ENCODE assay signal across 8 cellular contexts in the genomic region with DNA sequence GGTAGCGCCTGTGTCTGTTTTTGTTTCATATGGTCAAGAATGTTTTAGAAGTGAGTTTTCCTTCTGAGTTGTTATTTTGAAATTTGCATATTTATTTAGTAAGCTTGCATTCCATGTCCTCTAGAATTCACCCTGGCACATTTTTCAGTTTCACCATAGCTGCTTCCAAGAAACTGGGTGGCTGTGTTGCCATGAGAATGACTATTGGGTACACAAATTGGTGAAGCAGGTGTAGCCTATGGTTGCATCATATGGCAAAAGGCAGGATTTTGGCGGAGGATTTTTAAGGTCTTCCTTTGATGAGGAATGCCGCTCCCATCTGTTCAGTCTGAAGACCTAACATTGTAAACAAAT. TPM values are rescaled to one million over a fixed set of nuclear protein-coding genes. Genes with fewer than 3 reads are reported as not detected.
DNase-seq lines count a peak whose midpoint lies in the region; ATAC-seq and TF ChIP-seq lines count a peak whose summit lies in the region.

No MANE protein-coding gene starts in this region.

- H3K4me1 ChIP-seq in Karpas-422 (ENCODE audit: low read length) (peaks cover 71% of the 10 kb centered on the region), mucosa of stomach (ENCODE audit: control insufficient read depth, insufficient read depth, low read length) (peaks cover 17% of the 10 kb centered on the region)

- H4K20me1 ChIP-seq in Karpas-422 (ENCODE audit: insufficient read depth, low read depth, low read length) = peaks cover 28% of the 10 kb centered on the region; the same call in 1 of the 2 replicates

- peaks cover 46% of the 10 kb centered on the region for H3K36me3 ChIP-seq in Karpas-422 (ENCODE audit: insufficient read depth, low read length)
- no peaks in the 10 kb centered on the region for H3K36me3 ChIP-seq in mucosa of stomach (ENCODE audit: control insufficient read depth, insufficient read depth, low read length)

- H2AFZ ChIP-seq in Karpas-422 (ENCODE audit: low read length) = no peak overlapping the region

- peaks cover 58% of the 10 kb centered on the region for H3K79me2 ChIP-seq in Karpas-422 (ENCODE audit: low read length)

- H3K27me3 ChIP-seq in AG04450 (ENCODE audit: control insufficient read depth, insufficient read depth, low read length) = no peaks in the 10 kb centered on the region
- H3K27me3 ChIP-seq in Karpas-422 (ENCODE audit: low read length) = no peaks in the 10 kb centered on the region
- no peaks in the 10 kb centered on the region for H3K27me3 ChIP-seq in mucosa of stomach (ENCODE audit: control insufficient read depth, insufficient read depth, low read length)

- ATAC-seq in HG02870 (IDR thresholded peaks at IDR 0.05; ENCODE audit: unreplicated experiment) (no peak), HG03342 (IDR thresholded peaks at IDR 0.05; ENCODE audit: unreplicated experiment) (no peak), HG03196 (IDR thresholded peaks at IDR 0.05; ENCODE audit: unreplicated experiment) (no peak), GM18498 (IDR thresholded peaks at IDR 0.05; ENCODE audit: unreplicated experiment) (no peak)

- DNase-seq in AG04450 (ENCODE audit: low read depth, low spot score) (no peak), Karpas-422 (peak; percentile 55), cardiac fibroblast (ENCODE audit: low read depth in 2 of 2) (peak in 1 of 2 donors; percentile 44)

- H3K9ac ChIP-seq in Karpas-422 (ENCODE audit: low read length) (peak overlapping the region; percentile 87), mucosa of stomach (ENCODE audit: low read length) (peak overlapping the region; percentile 99)

- CTCF ChIA-PET in AG04450 (lab: Charles Lee) = interaction anchor here (1.4 to 1.9 kb wide), 2 partner anchors 66 to 159 kb away, joined by 3 to 9 read pairs; a partner anchor contains a TSS

- POLR2A ChIA-PET in AG04450 (lab: Yijun Ruan, JAX) = interaction anchor here (0.7 to 3.3 kb wide), 6 partner anchors 10 to 106 kb away, joined by 3 to 25 read pairs (median 5); no protein-coding TSS in a partner anchor

- H3K4me2 ChIP-seq in Karpas-422 (ENCODE audit: low read depth, low read length, poor library complexity, severe bottlenecking) = peak overlapping the region; percentile 90

- no peaks in the 10 kb centered on the region for H3K9me2 ChIP-seq in Karpas-422 (replicated peaks; ENCODE audit: insufficient read depth, low read length)

- no peak for TF ChIP-seq CTCF in AG04450 (IDR thresholded peaks at IDR 0.05; ENCODE audit: low read depth, low read length)
- TF ChIP-seq CTCF in cardiac fibroblast (IDR thresholded peaks at IDR 0.05; ENCODE audit: low read depth, low read length) = no peak

- H3K9me3 ChIP-seq in AG04450 (ENCODE audit: control insufficient read depth, insufficient read depth, low read length) = peaks cover 8% of the 10 kb centered on the region; the same call in 1 of the 2 replicates
- H3K9me3 ChIP-seq in Karpas-422 (ENCODE audit: low read length) = no peaks in the 10 kb centered on the region
- H3K9me3 ChIP-seq in mucosa of stomach (ENCODE audit: control insufficient read depth, low read length) = no peaks in the 10 kb centered on the region

- H3K27ac ChIP-seq in AG04450 (ENCODE audit: low read depth, low read length) = no peak overlapping the region
- H3K27ac ChIP-seq in Karpas-422 (ENCODE audit: low read length) = peak overlapping the region; percentile 91

- H3K4me3 ChIP-seq in AG04450 (ENCODE audit: low read depth, low read length) = peak overlapping the region; percentile 98
- H3K4me3 ChIP-seq in Karpas-422 (ENCODE audit: low read length) = peak overlapping the region; percentile 92
- peak overlapping the region; percentile 96 to 98 for H3K4me3 ChIP-seq in cardiac fibroblast (replicated peaks in 1 of 2; ENCODE audit: low read depth in 2 of 2, low read length in 2 of 2)
- H3K4me3 ChIP-seq in mucosa of stomach (ENCODE audit: low read length) = peak overlapping the region; percentile 96

RNA-seq across cellular contexts. Expression of a gene that starts 1.3 kb away (rescaled TPM):
- polyA plus RNA-seq in AG04450 (2011; rRNA removed) = 207 and 215 TPM in 2 replicates
- 243 and 282 TPM in 2 replicates for polyA minus RNA-seq in AG04450 (2011; rRNA and poly(A)+ RNA removed)
- total RNA-seq in Karpas-422 (2014; rRNA removed; shearing (Covaris generic); ENCODE audit: low replicate concordance) = 98.1 and 112 TPM in 2 replicates

RNA-seq across cellular contexts. Expression of a gene that starts 28.5 kb away (rescaled TPM):
- polyA plus RNA-seq in AG04450 (2011; rRNA removed) = 0.09 and 0.17 TPM in 2 replicates
- polyA minus RNA-seq in AG04450 (2011; rRNA and poly(A)+ RNA removed) = not detected in 2 replicates
- total RNA-seq in Karpas-422 (2014; rRNA removed; shearing (Covaris generic); ENCODE audit: low replicate concordance) = 0.32 and 0.48 TPM in 2 replicates

RNA-seq across cellular contexts. Expression of a gene that starts 56.1 kb away (rescaled TPM):
- 9.2 and 13.1 TPM in 2 replicates for polyA plus RNA-seq in AG04450 (2011; rRNA removed)
- polyA minus RNA-seq in AG04450 (2011; rRNA and poly(A)+ RNA removed) = 37.2 and 38.1 TPM in 2 replicates
- 103 and 116 TPM in 2 replicates for total RNA-seq in Karpas-422 (2014; rRNA removed; shearing (Covaris generic); ENCODE audit: low replicate concordance)
